In the genomic region with DNA sequence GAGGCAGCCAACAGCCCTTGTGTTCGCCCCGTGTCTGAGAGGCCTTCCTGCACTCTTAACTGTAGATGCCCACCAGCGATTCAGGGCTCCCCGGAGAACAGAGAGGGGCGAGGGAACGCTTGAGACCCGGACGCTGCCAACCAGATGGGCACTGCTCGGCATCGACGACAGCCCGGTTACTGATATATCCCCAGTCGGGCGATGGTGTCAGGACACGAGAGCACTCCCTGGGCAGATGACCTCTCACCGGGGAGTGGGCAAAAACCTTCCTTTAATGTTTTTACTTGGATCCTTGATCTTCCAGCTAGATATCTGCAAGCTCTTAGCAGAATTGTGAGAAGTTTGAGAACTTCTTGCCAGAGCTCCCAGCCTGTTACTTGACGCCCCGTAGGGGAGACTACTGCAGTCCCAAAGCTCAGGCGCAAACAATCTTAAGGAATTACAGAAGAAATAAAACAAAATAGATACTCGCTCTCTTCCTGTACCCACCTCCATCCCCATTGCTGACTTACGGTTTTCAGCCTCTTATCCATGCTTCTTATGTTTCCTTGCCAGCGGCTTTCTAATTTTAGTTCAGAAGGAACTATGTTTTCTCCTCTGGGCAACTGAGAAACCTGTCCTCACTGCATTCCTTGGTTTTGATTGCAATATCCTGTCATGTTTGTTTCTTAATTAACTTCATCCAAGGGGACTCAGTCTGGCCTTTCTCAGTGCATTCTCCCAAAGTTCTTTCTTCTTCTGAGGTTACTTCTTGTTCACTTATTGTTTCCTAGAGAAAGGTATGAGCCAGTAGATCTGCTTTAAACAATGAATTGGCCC, we compare ENCODE assay signal across 8 cellular contexts. TPM values are rescaled to one million over a fixed set of nuclear protein-coding genes. Genes with fewer than 3 reads are reported as not detected.
A peak's percentile ranks its signal among the peaks of the same experiment; 100 is the strongest.
DNase-seq lines count a peak whose midpoint lies in the region; ATAC-seq and TF ChIP-seq lines count a peak whose summit lies in the region.

No MANE protein-coding gene starts in this region.

- no peak for TF ChIP-seq EP300 in gastroesophageal sphincter (IDR thresholded peaks at IDR 0.05)

- H3K9ac ChIP-seq in skeletal muscle satellite cell (ENCODE audit: low read depth, low read length) = peak overlapping the region; percentile 95

- H3K4me1 Mint-ChIP-seq in activated T-cell treated with anti-CD3 and anti-CD28 coated beads, Interleukin-2, amount 50 U/mL, for 4 hours (ENCODE audit: low read depth) = peaks cover 36% of the 10 kb centered on the region

- H3K27me3 ChIP-seq in WERI-Rb-1 (ENCODE audit: insufficient read depth, low read depth, severe bottlenecking) (no peaks in the 10 kb centered on the region), gastroesophageal sphincter (no peaks in the 10 kb centered on the region), skeletal muscle satellite cell (ENCODE audit: control insufficient read depth, insufficient read depth, low read length) (no peaks in the 10 kb centered on the region)

- H3K4me2 ChIP-seq in skeletal muscle satellite cell (ENCODE audit: low read length) = peak overlapping the region; percentile 95

- H3K4me3 Mint-ChIP-seq in activated T-cell treated with anti-CD3 and anti-CD28 coated beads, Interleukin-2, amount 50 U/mL, for 4 hours = peak overlapping the region; percentile 91

- peaks cover 3 to 65% (median 16%) of the 10 kb centered on the region in 3 donors for H3K4me1 ChIP-seq in gastroesophageal sphincter
- H3K4me1 ChIP-seq in skeletal muscle satellite cell (ENCODE audit: control insufficient read depth, insufficient read depth, low read length) = peaks cover 16% of the 10 kb centered on the region

- H3K4me3 ChIP-seq in WERI-Rb-1 (ENCODE audit: low read depth, low read length) (peak overlapping the region; percentile 99), gastroesophageal sphincter (peak overlapping the region; percentile 82 to 84), skeletal muscle satellite cell (ENCODE audit: low read length) (peak overlapping the region; percentile 82)

- no peaks in the 10 kb centered on the region for H3K9me3 Mint-ChIP-seq in activated T-cell treated with anti-CD3 and anti-CD28 coated beads, Interleukin-2, amount 50 U/mL, for 4 hours

- TF ChIP-seq POLR2A in gastroesophageal sphincter (IDR thresholded peaks at IDR 0.05) = no peak

- WGBS in gastroesophageal sphincter (ENCODE audit: low coverage in 1 of 2), 2 donors = 3 to 5% methylated on average over 4 to 7 of the region's 22 CpGs

- DNase-seq in activated T-cell treated with anti-CD3 and anti-CD28 coated beads, Interleukin-2, amount 50 U/mL, for 4 hours = no peak
- DNase-seq in activated T-cell treated with anti-CD3 and anti-CD28 coated beads for 4 hours (no peak), WERI-Rb-1 (no peak), COLO668 (lab: John Stamatoyannopoulos, UW; ENCODE audit: unreplicated experiment) (no peak), NCI-H2196 treated with DMSO at 0.1 percent for 48 hours (lab: John Stamatoyannopoulos, UW; ENCODE audit: unreplicated experiment) (no peak), GM19238 (ENCODE audit: insufficient read length, low spot score) (no peak)

- H3K36me3 Mint-ChIP-seq in activated T-cell treated with anti-CD3 and anti-CD28 coated beads, Interleukin-2, amount 50 U/mL, for 4 hours (ENCODE audit: insufficient read depth) = peaks cover 16% of the 10 kb centered on the region

- H3K9me3 ChIP-seq in WERI-Rb-1 (ENCODE audit: severe bottlenecking) = no peaks in the 10 kb centered on the region
- no peaks in the 10 kb centered on the region for H3K9me3 ChIP-seq in gastroesophageal sphincter
- H3K9me3 ChIP-seq in skeletal muscle satellite cell (replicated peaks; ENCODE audit: low read length) = no peaks in the 10 kb centered on the region

- H3K27ac ChIP-seq in WERI-Rb-1 = peak overlapping the region; percentile 100
- peak overlapping the region; percentile 97 to 99 (median 99) for H3K27ac ChIP-seq in gastroesophageal sphincter

- no peaks in the 10 kb centered on the region for H3K27me3 Mint-ChIP-seq in activated T-cell treated with anti-CD3 and anti-CD28 coated beads, Interleukin-2, amount 50 U/mL, for 4 hours (ENCODE audit: low read depth)

- H3K36me3 ChIP-seq in WERI-Rb-1 (peaks cover 15% of the 10 kb centered on the region), gastroesophageal sphincter (peaks cover 0 to 17% of the 10 kb centered on the region in 2 donors), skeletal muscle satellite cell (ENCODE audit: insufficient read depth, low read length) (no peaks in the 10 kb centered on the region)

- TF ChIP-seq CTCF in WERI-Rb-1 (IDR thresholded peaks at IDR 0.05; ENCODE audit: low read depth, low read length) (no peak), gastroesophageal sphincter (IDR thresholded peaks at IDR 0.05) (no peak)

- peak in 1 of 2 donors; percentile 0 for ATAC-seq in activated T-cell treated with anti-CD3 and anti-CD28 coated beads, Interleukin-2, amount 50 U/mL, for 4 hours
- no peak for ATAC-seq in gastroesophageal sphincter

RNA-seq across cellular contexts. Expression of a gene that starts 0.8 kb away (rescaled TPM):
- 10 to 100 TPM; 20.9 to 25.6 (median 23.1) TPM for total RNA-seq in activated T-cell treated with anti-CD3 and anti-CD28 coated beads, Interleukin-2, amount 50 U/mL, for 4 hours
- total RNA-seq in gastroesophageal sphincter = 10 to 100 TPM in 2 of 4 donors, 1 to 10 TPM in 2; 3.4 to 16.2 (median 10.0) TPM
- 1.5 and 2.2 TPM in 2 replicates for total RNA-seq in skeletal muscle satellite cell (2012; rRNA removed)

RNA-seq across cellular contexts. Expression of a gene that starts 44.5 kb away (rescaled TPM):
- 10 to 100 TPM; 82.8 to 83.5 (median 83.2) TPM for total RNA-seq in activated T-cell treated with anti-CD3 and anti-CD28 coated beads, Interleukin-2, amount 50 U/mL, for 4 hours
- total RNA-seq in gastroesophageal sphincter = 10 to 100 TPM; 20.3 to 43.9 (median 21.9) TPM
- total RNA-seq in skeletal muscle satellite cell (2012; rRNA removed) = 41.6 and 44.1 TPM in 2 replicates

RNA-seq across cellular contexts. Expression of a gene that starts 45.9 kb away (rescaled TPM):
- under 1 TPM; 0.05 to 0.08 (median 0.05) TPM for total RNA-seq in activated T-cell treated with anti-CD3 and anti-CD28 coated beads, Interleukin-2, amount 50 U/mL, for 4 hours
- under 1 TPM; 0.12 to 0.31 (median 0.14) TPM for total RNA-seq in gastroesophageal sphincter
- total RNA-seq in skeletal muscle satellite cell (2012; rRNA removed) = under 0.01 TPM in 1 of 2 replicates, not detected in the other

RNA-seq across cellular contexts. Expression of a gene that starts 55.8 kb away (rescaled TPM):
- 10 to 100 TPM; 13.9 to 15.6 (median 14.5) TPM for total RNA-seq in activated T-cell treated with anti-CD3 and anti-CD28 coated beads, Interleukin-2, amount 50 U/mL, for 4 hours
- 10 to 100 TPM; 17.4 to 28.9 (median 21.8) TPM for total RNA-seq in gastroesophageal sphincter
- 19.4 and 35.0 TPM in 2 replicates for total RNA-seq in skeletal muscle satellite cell (2012; rRNA removed)
